Comparison of ENCODE assay signal across 8 cellular contexts in the genomic region with DNA sequence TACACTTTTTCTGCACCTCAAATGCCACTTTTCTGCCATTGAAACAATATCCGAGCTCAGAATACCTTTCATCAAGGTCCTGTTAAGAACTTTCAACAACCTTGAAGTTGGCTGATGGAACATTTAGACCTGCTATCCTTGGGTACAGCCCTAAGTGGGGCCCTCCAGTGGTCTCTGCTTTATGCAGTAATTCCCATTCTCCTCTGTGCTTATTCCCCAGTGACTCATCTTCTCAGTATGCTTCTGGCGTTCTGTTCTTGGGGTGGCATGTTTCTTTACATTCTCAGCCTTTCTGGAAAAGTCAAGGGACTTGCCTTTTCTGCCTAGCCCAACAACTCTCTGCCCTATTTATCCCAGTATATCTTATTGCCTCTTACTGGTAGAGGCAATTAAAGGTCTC.
DNase-seq lines count a peak whose midpoint lies in the region; ATAC-seq and FAIRE-seq lines count a peak whose summit lies in the region.

No MANE protein-coding gene starts in this region.

- no peaks in the 10 kb centered on the region for H3K27me3 Mint-ChIP-seq in activated T-cell treated with anti-CD3 and anti-CD28 coated beads, Interleukin-2, amount 50 U/mL, for 24 hours

- H3K36me3 Mint-ChIP-seq in activated T-cell treated with anti-CD3 and anti-CD28 coated beads, Interleukin-2, amount 50 U/mL, for 24 hours (ENCODE audit: low read depth), result peaks cover 93% of the 10 kb centered on the region
- peaks cover 60% of the 10 kb centered on the region for H3K36me3 Mint-ChIP-seq in stimulated activated effector memory CD8-positive, alpha-beta T cell treated with anti-CD3 and anti-CD28 coated beads, Interleukin-12 subunit alpha, Interleukin-12 subunit beta, amount 100 ng/mL, for 72 hours

- H3K27ac Mint-ChIP-seq in activated T-cell treated with anti-CD3 and anti-CD28 coated beads, Interleukin-2, amount 50 U/mL, for 24 hours, result peak overlapping the region; percentile 78
- H3K27ac Mint-ChIP-seq in stimulated activated effector memory CD8-positive, alpha-beta T cell treated with anti-CD3 and anti-CD28 coated beads, Interleukin-12 subunit alpha, Interleukin-12 subunit beta, amount 100 ng/mL, for 72 hours, result peak overlapping the region; percentile 7

- ATAC-seq in stimulated activated effector memory CD8-positive, alpha-beta T cell treated with anti-CD3 and anti-CD28 coated beads, Interleukin-12 subunit alpha, Interleukin-12 subunit beta, amount 100 ng/mL, for 72 hours, result no peak
- no peak for ATAC-seq in HG03135 (IDR thresholded peaks at IDR 0.05; ENCODE audit: unreplicated experiment)

- H3K4me1 Mint-ChIP-seq in activated T-cell treated with anti-CD3 and anti-CD28 coated beads, Interleukin-2, amount 50 U/mL, for 24 hours (ENCODE audit: low read depth), result peaks cover 88% of the 10 kb centered on the region
- peaks cover 81% of the 10 kb centered on the region for H3K4me1 Mint-ChIP-seq in stimulated activated effector memory CD8-positive, alpha-beta T cell treated with anti-CD3 and anti-CD28 coated beads, Interleukin-12 subunit alpha, Interleukin-12 subunit beta, amount 100 ng/mL, for 72 hours

- H3K4me3 Mint-ChIP-seq in activated T-cell treated with anti-CD3 and anti-CD28 coated beads, Interleukin-2, amount 50 U/mL, for 24 hours, result peak overlapping the region; percentile 25
- no peak overlapping the region for H3K4me3 Mint-ChIP-seq in stimulated activated effector memory CD8-positive, alpha-beta T cell treated with anti-CD3 and anti-CD28 coated beads, Interleukin-12 subunit alpha, Interleukin-12 subunit beta, amount 100 ng/mL, for 72 hours

- FAIRE-seq in RCC 7860 (lab: Jason Lieb, UNC), result peak; percentile 51

- H3K9me3 Mint-ChIP-seq in activated T-cell treated with anti-CD3 and anti-CD28 coated beads, Interleukin-2, amount 50 U/mL, for 24 hours, result no peaks in the 10 kb centered on the region
- H3K9me3 Mint-ChIP-seq in stimulated activated effector memory CD8-positive, alpha-beta T cell treated with anti-CD3 and anti-CD28 coated beads, Interleukin-12 subunit alpha, Interleukin-12 subunit beta, amount 100 ng/mL, for 72 hours, result no peaks in the 10 kb centered on the region

- no peak for DNase-seq in activated T-cell treated with anti-CD3 and anti-CD28 coated beads, Interleukin-2, amount 50 U/mL, for 24 hours
- no peak for DNase-seq in activated T-cell treated with anti-CD3 and anti-CD28 coated beads, Interleukin-2, amount 50 U/mL, for 48 hours
- peak; percentile 41 for DNase-seq in RCC 7860 (ENCODE audit: low spot score)
- peak; percentile 54 for DNase-seq in epidermal melanocyte (ENCODE audit: insufficient read length, low spot score)
- no peak for DNase-seq in stimulated activated effector memory CD8-positive, alpha-beta T cell treated with anti-CD3 and anti-CD28 coated beads, Interleukin-12 subunit alpha, Interleukin-12 subunit beta, amount 100 ng/mL, for 72 hours (ENCODE audit: low spot score in 2 of 2)
- no peak for DNase-seq in GM19238 (ENCODE audit: insufficient read length, low spot score)
- no peak for DNase-seq in stimulated activated CD4-positive, alpha-beta T cell treated with anti-CD3 and anti-CD28 coated beads, Interleukin-4, amount 100 ng/mL, for 24 hours

Comparison
In these comparisons a context has a peak if more than half of its experiments do, and no peak if none do; other contexts are left out.
1. DNase-seq: peak in RCC 7860 (single experiment) and epidermal melanocyte (single experiment); none in activated T-cell treated with anti-CD3 and anti-CD28 coated beads, Interleukin-2, amount 50 U/mL, for 24 hours (single experiment), activated T-cell treated with anti-CD3 and anti-CD28 coated beads, Interleukin-2, amount 50 U/mL, for 48 hours (0 of 2), stimulated activated effector memory CD8-positive, alpha-beta T cell treated with anti-CD3 and anti-CD28 coated beads, Interleukin-12 subunit alpha, Interleukin-12 subunit beta, amount 100 ng/mL, for 72 hours (0 of 2), GM19238 (single experiment) and stimulated activated CD4-positive, alpha-beta T cell treated with anti-CD3 and anti-CD28 coated beads, Interleukin-4, amount 100 ng/mL, for 24 hours (single experiment).